Comparison of ENCODE assay signal across 11 cellular contexts in the genomic region with DNA sequence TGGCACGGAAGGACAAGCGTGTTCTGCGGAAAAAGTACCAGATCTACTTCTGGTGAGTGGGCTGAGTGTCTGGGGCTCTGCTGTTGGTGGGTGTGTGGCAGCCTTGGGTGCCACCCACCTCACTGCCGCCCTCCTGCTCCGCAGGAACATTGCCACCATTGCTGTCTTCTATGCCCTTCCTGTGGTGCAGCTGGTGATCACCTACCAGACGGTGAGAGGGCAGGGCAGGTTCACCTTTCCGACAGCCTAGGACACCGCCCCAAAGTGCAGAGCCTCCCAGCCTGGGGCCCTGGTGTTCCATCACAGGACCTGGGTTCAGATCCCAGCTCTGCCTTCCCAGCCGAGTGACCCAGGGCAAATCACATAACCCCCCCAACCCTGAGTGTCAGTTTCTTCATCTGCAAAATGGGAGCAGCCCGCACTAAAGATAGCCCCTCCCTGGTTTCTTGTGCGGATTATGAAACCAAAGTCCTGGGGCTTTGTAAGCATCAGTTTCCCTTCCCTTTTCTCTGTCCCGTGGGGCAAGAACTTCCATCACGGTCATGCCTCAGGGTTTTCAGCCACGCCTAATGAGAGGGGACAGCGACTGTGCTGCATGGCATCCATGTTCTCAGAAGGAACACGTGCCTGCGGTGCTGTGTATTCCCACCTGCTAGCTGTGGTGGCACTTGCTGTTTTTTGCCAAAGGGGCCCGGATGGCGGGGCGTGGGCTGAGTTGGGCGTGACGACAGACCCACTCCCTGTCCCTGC. TPM values are rescaled to one million over a fixed set of nuclear protein-coding genes. Genes with fewer than 3 reads are reported as not detected.
DNase-seq lines count a peak whose midpoint lies in the region; ATAC-seq and TF ChIP-seq lines count a peak whose summit lies in the region.
"Had no signal": no experiment of that assay in that cellular context is flagged by ENCODE, and none has a peak within 500 bp of the region (broad histone marks: within the 10 kb centered on the region; RNA-seq: fewer than 3 reads in every experiment).

No MANE protein-coding gene starts in this region.

- intact Hi-C loops in activated B cell treated with CpG ODN at 0.5 μM for 24 hours (cut with micrococcal nuclease): loop anchor here (1.0 to 2.0 kb wide), 6 partner anchors 11 to 91 kb away; a partner anchor contains a TSS

- ATAC-seq in GM18505 (IDR thresholded peaks at IDR 0.05; ENCODE audit: unreplicated experiment): peak; percentile 47
- peak; percentile 55 for ATAC-seq in HG02798 (IDR thresholded peaks at IDR 0.05; ENCODE audit: poor library complexity, unreplicated experiment)
- peak; percentile 87 for ATAC-seq in activated B cell treated with CpG ODN at 0.5 μM for 24 hours (ENCODE audit: low read depth)
- ATAC-seq in GM18520 (IDR thresholded peaks at IDR 0.05; ENCODE audit: unreplicated experiment): no peak

- H3K27ac Mint-ChIP-seq in activated B cell treated with CpG ODN at 0.5 μM for 24 hours: peak overlapping the region; percentile 94

- peaks cover 78% of the 10 kb centered on the region for H3K4me1 Mint-ChIP-seq in activated B cell treated with CpG ODN at 0.5 μM for 24 hours

- POLR2A ChIA-PET in activated B cell treated with CpG ODN at 0.5 μM for 24 hours (lab: Charles Lee): interaction anchor here (0.6 to 5.9 kb wide), 10 partner anchors 10 to 730 kb away, joined by 3 to 63 read pairs (median 4); a partner anchor contains a TSS

- no peaks in the 10 kb centered on the region for H3K27me3 Mint-ChIP-seq in activated B cell treated with CpG ODN at 0.5 μM for 24 hours
- H3K27me3 Mint-ChIP-seq: central memory CD8-positive, alpha-beta T cell had no signal

- H3K27ac ChIP-seq in osteoblast (ENCODE audit: low read depth, low read length): no peak overlapping the region

- TF ChIP-seq CTCF in activated B cell treated with CpG ODN at 0.5 μM for 24 hours (IDR thresholded peaks at IDR 0.05): no peak
- TF ChIP-seq CTCF in osteoblast (IDR thresholded peaks at IDR 0.05; ENCODE audit: extremely low read depth, low read depth, low read length): no peak

- no peaks in the 10 kb centered on the region for H3K9me3 Mint-ChIP-seq in activated B cell treated with CpG ODN at 0.5 μM for 24 hours
- H3K9me3 Mint-ChIP-seq: central memory CD8-positive, alpha-beta T cell had no signal

- H2AFZ ChIP-seq in osteoblast (ENCODE audit: low read length): no peak overlapping the region

- CTCF ChIA-PET in activated B cell treated with CpG ODN at 0.5 μM for 24 hours (lab: Charles Lee): interaction anchor here (1.0 to 1.3 kb wide), 4 partner anchors 8 to 38 kb away, joined by 3 to 5 read pairs (median 3); no protein-coding TSS in a partner anchor

- TF ChIP-seq POLR2A in GM18505 (IDR thresholded peaks at IDR 0.05; ENCODE audit: borderline replicate concordance, extremely low read depth, insufficient read depth, insufficient read length): no peak

- H3K4me1 ChIP-seq in osteoblast (ENCODE audit: insufficient read depth, low read length): no peaks in the 10 kb centered on the region

- no peaks in the 10 kb centered on the region for H3K79me2 ChIP-seq in osteoblast (ENCODE audit: insufficient read depth, low read length)

- peak; percentile 66 for DNase-seq in activated B cell treated with CpG ODN at 0.5 μM for 24 hours
- peak; percentile 68 for DNase-seq in osteoblast (ENCODE audit: insufficient read length, low spot score, missing footprints)
- no peak for DNase-seq in inferior parietal cortex (ENCODE audit: extremely low spot score)
- DNase-seq in NCI-H1105 treated with DMSO at 0.1 percent for 48 hours (lab: John Stamatoyannopoulos, UW): no peak
- DNase-seq in AG08395 (ENCODE audit: low spot score): no peak
- DNase-seq: DND-41, NCI-H226 had no signal

- peak overlapping the region; percentile 74 for H3K4me3 Mint-ChIP-seq in activated B cell treated with CpG ODN at 0.5 μM for 24 hours
- H3K4me3 Mint-ChIP-seq: central memory CD8-positive, alpha-beta T cell had no signal

- no peak overlapping the region for H3K4me3 ChIP-seq in osteoblast (ENCODE audit: insufficient read depth, low read length)

- H3K36me3 Mint-ChIP-seq in activated B cell treated with CpG ODN at 0.5 μM for 24 hours (ENCODE audit: low read depth): peaks cover 75% of the 10 kb centered on the region

- H3K4me2 ChIP-seq in osteoblast (ENCODE audit: insufficient read depth, low read length): no peak overlapping the region

- no peaks in the 10 kb centered on the region for H3K27me3 ChIP-seq in osteoblast (ENCODE audit: insufficient read depth, low read length)

- no peaks in the 10 kb centered on the region for H3K9me3 ChIP-seq in osteoblast (ENCODE audit: low read depth, low read length)

- H3K36me3 ChIP-seq in osteoblast (ENCODE audit: insufficient read depth, low read length): peaks cover 71% of the 10 kb centered on the region

- H4K20me1 ChIP-seq in osteoblast (ENCODE audit: insufficient read depth, low read length): peaks cover 4% of the 10 kb centered on the region

RNA-seq across cellular contexts. Expression of a gene that starts 9.8 kb away (rescaled TPM):
- 14.2 and 17.9 TPM in 2 replicates for total RNA-seq in activated B cell treated with CpG ODN at 0.5 μM for 24 hours
- total RNA-seq in osteoblast: 3,614 and 3,853 TPM in 2 replicates

RNA-seq across cellular contexts. Expression of a gene that starts 10.8 kb away (rescaled TPM):
- 96.7 and 115 TPM in 2 replicates for total RNA-seq in activated B cell treated with CpG ODN at 0.5 μM for 24 hours
- total RNA-seq in osteoblast: 27.5 and 35.7 TPM in 2 replicates

RNA-seq across cellular contexts. Expression of a gene that starts 42.5 kb away (rescaled TPM):
- 274 and 341 TPM in 2 replicates for total RNA-seq in activated B cell treated with CpG ODN at 0.5 μM for 24 hours
- 44.5 and 51.9 TPM in 2 replicates for total RNA-seq in osteoblast

RNA-seq across cellular contexts. Expression of a gene that starts 43.1 kb away (rescaled TPM):
- total RNA-seq in activated B cell treated with CpG ODN at 0.5 μM for 24 hours (18.7 and 22.3 TPM in 2 replicates), osteoblast (13.4 and 14.7 TPM in 2 replicates)

RNA-seq across cellular contexts. Expression of a gene that starts 45.3 kb away (rescaled TPM):
- total RNA-seq in activated B cell treated with CpG ODN at 0.5 μM for 24 hours: 71.3 and 78.7 TPM in 2 replicates
- 141 and 151 TPM in 2 replicates for total RNA-seq in osteoblast

Comparison
In these comparisons a context has a peak if more than half of its experiments do, and no peak if none do; other contexts are left out.
1. DNase-seq: peak in activated B cell treated with CpG ODN at 0.5 μM for 24 hours (single experiment) and osteoblast (single experiment); none in inferior parietal cortex (single experiment), NCI-H1105 treated with DMSO at 0.1 percent for 48 hours (single experiment) and AG08395 (single experiment).
2. RNA of a gene that starts 9.8 kb away (total RNA-seq): 3,614 to 3,853 TPM in osteoblast; 14.2 to 17.9 TPM in activated B cell treated with CpG ODN at 0.5 μM for 24 hours; every median in the first group is over 100 times any median in the second.